Comparison of ENCODE assay signal across 8 cellular contexts in the genomic region with DNA sequence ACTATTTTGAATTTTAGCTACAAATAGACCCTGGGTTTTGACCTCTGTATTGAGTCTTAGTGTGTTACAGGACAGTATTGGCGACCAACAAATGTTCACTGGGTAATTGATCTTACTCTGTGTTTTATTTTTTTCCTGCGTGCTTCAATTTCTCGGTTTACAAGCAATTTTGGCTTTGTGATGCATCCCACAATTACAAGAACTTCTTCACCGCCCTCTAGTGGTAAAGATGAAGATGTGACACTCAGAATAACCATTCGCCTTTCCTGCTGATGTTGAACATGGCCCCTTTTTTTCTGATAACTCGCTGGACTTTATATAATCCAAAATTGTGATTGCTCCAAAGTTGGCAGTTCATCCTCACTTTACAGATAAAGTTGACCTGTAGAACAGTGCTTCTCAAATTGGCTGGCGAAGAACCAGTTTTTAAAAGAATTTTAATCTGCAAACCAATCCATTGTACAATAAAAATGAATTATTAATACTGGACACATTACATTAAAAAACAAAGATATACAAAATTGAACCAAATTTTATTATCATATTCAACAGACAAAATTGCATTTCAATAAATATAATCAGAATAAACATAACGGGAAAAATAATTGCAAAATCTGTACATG. TPM values are rescaled to one million over a fixed set of nuclear protein-coding genes. Genes with fewer than 3 reads are reported as not detected.
A peak's percentile ranks its signal among the peaks of the same experiment; 100 is the strongest.
DNase-seq lines count a peak whose midpoint lies in the region; FAIRE-seq and TF ChIP-seq lines count a peak whose summit lies in the region.

No MANE protein-coding gene starts in this region.

- CTCF ChIA-PET in BJ (lab: Yijun Ruan, JAX) = interaction anchor here (0.7 to 10.4 kb wide), 21 partner anchors 10 to 255 kb away, joined by 3 to 116 read pairs (median 5); partner anchors contain the start of genes DUSP5 and SMNDC1

- H3K4me3 ChIP-seq in BJ (ENCODE audit: low read depth, low read length) (no peak overlapping the region), foreskin fibroblast (ENCODE audit: low read depth in 1 of 2, low read length in 2 of 2) (no peak overlapping the region)

- peak; percentile 79 for FAIRE-seq in TTC549 (lab: Jason Lieb, UNC)

- H3K27me3 ChIP-seq in BJ (ENCODE audit: control insufficient read depth, insufficient read depth, low read length) = peaks cover 2% of the 10 kb centered on the region; the same call in 1 of the 2 replicates

- H3K36me3 ChIP-seq in BJ (ENCODE audit: control insufficient read depth, insufficient read depth, low read length) = no peaks in the 10 kb centered on the region

- peak; percentile 74 for TF ChIP-seq CTCF in BJ (IDR thresholded peaks at IDR 0.05; ENCODE audit: insufficient read depth, low read depth, low read length)
- peak; percentile 70 for TF ChIP-seq CTCF in GM13976 (IDR thresholded peaks at IDR 0.05; ENCODE audit: borderline replicate concordance, control extremely low read depth, extremely low read depth, insufficient read depth, missing control alignments)
- peak; percentile 67 for TF ChIP-seq CTCF in foreskin fibroblast (IDR thresholded peaks at IDR 0.05; ENCODE audit: low read depth, low read length)

- POLR2A ChIA-PET in BJ (lab: Charles Lee) = no interaction called here

- no peak for DNase-seq in BJ (ENCODE audit: low read depth)
- DNase-seq in GM13976 (ENCODE audit: low spot score) = peak; percentile 72
- peak; percentile 51 for DNase-seq in MV-4-11 (lab: John Stamatoyannopoulos, UW)
- peak in 1 of 2 donors; percentile 81 for DNase-seq in foreskin fibroblast
- DNase-seq in pons (ENCODE audit: low spot score) = peak; percentile 75
- DNase-seq in NK-92 (lab: John Stamatoyannopoulos, UW; ENCODE audit: unreplicated experiment) = no peak
- no peak for DNase-seq in stimulated activated CD4-positive, alpha-beta T cell treated with anti-CD3 and anti-CD28 coated beads, Interleukin-1b, Interleukin-23, amount 100 ng/mL, for 48 hours

- in situ Hi-C loops in GM13976 (cut with MboI; ENCODE audit: low sequenced_read_pairs, unreplicated experiment) = loop anchor here (10.0 kb wide), 1 partner anchor 412 kb away; no protein-coding TSS in a partner anchor

RNA-seq across cellular contexts. Expression of gene SMC3, which starts 20.2 kb away (rescaled TPM):
- polyA plus RNA-seq in BJ (2011; rRNA removed) = 5.7 and 12.0 TPM in 2 replicates
- 3.9 and 5.2 TPM in 2 replicates for polyA minus RNA-seq in BJ (2011; rRNA and poly(A)+ RNA removed)

RNA-seq across cellular contexts. Expression of gene DUSP5, which starts 49.5 kb away (rescaled TPM):
- 30.3 and 30.4 TPM in 2 replicates for polyA plus RNA-seq in BJ (2011; rRNA removed)
- 92.9 and 144 TPM in 2 replicates for polyA minus RNA-seq in BJ (2011; rRNA and poly(A)+ RNA removed)

Comparison
In these comparisons a context has a peak if more than half of its experiments do, and no peak if none do; other contexts are left out.
1. DNase-seq: peak in GM13976 (single experiment), MV-4-11 (single experiment) and pons (single experiment); none in BJ (single experiment), NK-92 (single experiment) and stimulated activated CD4-positive, alpha-beta T cell treated with anti-CD3 and anti-CD28 coated beads, Interleukin-1b, Interleukin-23, amount 100 ng/mL, for 48 hours (single experiment).
2. Peak in every context shown above with its lines, with median percentiles within 50 percentile points of each other: CTCF ChIP-seq.